Comparison of ENCODE assay signal across 20 cellular contexts in the genomic region with DNA sequence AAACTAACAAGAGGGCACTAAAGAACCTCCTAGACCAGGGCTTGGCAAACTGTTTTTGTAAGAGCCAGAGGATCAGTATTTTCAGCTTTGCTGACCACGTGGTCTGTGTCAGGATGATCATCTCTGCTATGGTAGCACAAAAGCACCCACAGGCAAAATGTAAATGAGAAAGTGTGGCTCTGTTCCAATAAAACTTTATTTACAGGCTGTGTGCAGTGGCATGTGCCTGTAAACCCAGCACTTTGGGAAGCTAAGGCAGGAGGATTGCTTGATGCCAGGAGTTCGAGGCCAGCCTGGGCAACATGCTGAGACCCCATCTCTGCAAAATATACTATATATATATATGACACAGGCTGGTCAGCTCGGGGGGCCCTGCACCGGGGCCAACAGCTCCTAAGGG.
"Had no signal": no experiment of that assay in that cellular context is flagged by ENCODE, and none has a peak within 500 bp of the region (broad histone marks: within the 10 kb centered on the region; RNA-seq: fewer than 3 reads in every experiment).

No MANE protein-coding gene starts in this region.

- H3K4me1 Mint-ChIP-seq: WTC11 had no signal

- H3K4me3 ChIP-seq: dorsolateral prefrontal cortex, esophagus muscularis mucosa, gastrocnemius medialis, left lung, transverse colon had no signal

- DNase-seq: activated CD4-positive, alpha-beta T cell treated with anti-CD3 and anti-CD28 coated beads, Interleukin-2, amount 50 U/mL, for 4 hours; activated effector memory CD4-positive, alpha-beta T cell treated with anti-CD3 and anti-CD28 coated beads, Interleukin-2, amount 50 U/mL, for 16 hours; central memory CD4-positive, alpha-beta T cell; dorsolateral prefrontal cortex; effector memory CD8-positive, alpha-beta T cell; gastrocnemius medialis; hippocampal formation; kidney glomerular epithelial cell; naive thymus-derived CD8-positive, alpha-beta T cell; retina; stimulated activated CD4-positive, alpha-beta T cell treated with anti-CD3 and anti-CD28 coated beads, Interleukin-2, amount 100 ng/mL, for 48 hours; stimulated activated CD8-positive, alpha-beta memory T cell treated with anti-CD3 and anti-CD28 coated beads, Interleukin-4, amount 100 ng/mL, for 48 hours; stimulated activated naive B cell treated with anti-CD40 and anti-IgM and Interleukin-4, amounts not matched to agents 10 μg/mL and 1 μg/mL and 100 μg/mL, for 72 hours; T-helper 9 cell; transverse colon had no signal

- ATAC-seq: effector memory CD8-positive, alpha-beta T cell; gastrocnemius medialis; left lung; naive thymus-derived CD8-positive, alpha-beta T cell; WTC11 had no signal

- H3K27me3 Mint-ChIP-seq: activated naive CD4-positive, alpha-beta T cell treated with anti-CD3 and anti-CD28 coated beads, Interleukin-2, amount 50 U/mL, for 24 hours; effector memory CD8-positive, alpha-beta T cell; naive thymus-derived CD8-positive, alpha-beta T cell; progenitor cell of endocrine pancreas; stimulated activated naive B cell treated with anti-CD40 and anti-IgM and Interleukin-4, amounts not matched to agents 10 μg/mL and 1 μg/mL and 100 μg/mL, for 72 hours had no signal

- H3K4me1 ChIP-seq: esophagus muscularis mucosa, gastrocnemius medialis, left lung, transverse colon had no signal

- H3K9me3 ChIP-seq: esophagus muscularis mucosa, gastrocnemius medialis, left lung, transverse colon had no signal

- H3K27ac ChIP-seq: dorsolateral prefrontal cortex, esophagus muscularis mucosa, gastrocnemius medialis, left lung, transverse colon had no signal

- H3K9me3 Mint-ChIP-seq: activated naive CD4-positive, alpha-beta T cell treated with anti-CD3 and anti-CD28 coated beads, Interleukin-2, amount 50 U/mL, for 24 hours; effector memory CD8-positive, alpha-beta T cell; naive thymus-derived CD8-positive, alpha-beta T cell; stimulated activated naive B cell treated with anti-CD40 and anti-IgM and Interleukin-4, amounts not matched to agents 10 μg/mL and 1 μg/mL and 100 μg/mL, for 72 hours; WTC11 had no signal

- H3K4me3 Mint-ChIP-seq: activated naive CD4-positive, alpha-beta T cell treated with anti-CD3 and anti-CD28 coated beads, Interleukin-2, amount 50 U/mL, for 24 hours; effector memory CD8-positive, alpha-beta T cell; naive thymus-derived CD8-positive, alpha-beta T cell; stimulated activated naive B cell treated with anti-CD40 and anti-IgM and Interleukin-4, amounts not matched to agents 10 μg/mL and 1 μg/mL and 100 μg/mL, for 72 hours; WTC11 had no signal

- H3K27ac Mint-ChIP-seq: progenitor cell of endocrine pancreas, WTC11 had no signal

- H3K27me3 ChIP-seq: dorsolateral prefrontal cortex, esophagus muscularis mucosa, gastrocnemius medialis, left lung, transverse colon had no signal
